ENCODE assay signal across 1 cellular context in the genomic region with DNA sequence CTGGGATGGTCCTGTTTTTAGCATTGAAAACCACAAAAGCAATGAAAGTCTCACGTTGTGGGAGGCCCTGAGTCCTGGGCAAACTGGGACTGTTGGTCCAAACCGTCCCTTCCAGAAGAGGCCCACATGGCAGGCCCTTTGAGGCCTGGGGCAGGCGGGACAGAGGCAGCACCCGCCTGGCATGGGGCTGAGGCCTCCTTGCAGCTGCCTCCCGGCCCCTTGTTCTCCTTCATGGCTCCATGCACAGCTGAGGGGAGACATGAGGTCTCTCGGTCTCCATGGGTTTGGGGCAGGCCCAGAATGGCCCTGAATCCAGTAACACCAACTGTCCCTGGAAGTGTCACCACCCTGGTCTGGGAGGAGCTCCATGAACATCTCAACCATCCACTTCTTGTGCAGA.
TF ChIP-seq lines count a peak whose summit lies in the region.

No MANE protein-coding gene starts in this region.

TF ChIP-seq in IMR-90, 13 proteins besides CTCF, POLR2A, EP300 and RAD21 (continued from another document):
- TF ChIP-seq, protein P1, sequence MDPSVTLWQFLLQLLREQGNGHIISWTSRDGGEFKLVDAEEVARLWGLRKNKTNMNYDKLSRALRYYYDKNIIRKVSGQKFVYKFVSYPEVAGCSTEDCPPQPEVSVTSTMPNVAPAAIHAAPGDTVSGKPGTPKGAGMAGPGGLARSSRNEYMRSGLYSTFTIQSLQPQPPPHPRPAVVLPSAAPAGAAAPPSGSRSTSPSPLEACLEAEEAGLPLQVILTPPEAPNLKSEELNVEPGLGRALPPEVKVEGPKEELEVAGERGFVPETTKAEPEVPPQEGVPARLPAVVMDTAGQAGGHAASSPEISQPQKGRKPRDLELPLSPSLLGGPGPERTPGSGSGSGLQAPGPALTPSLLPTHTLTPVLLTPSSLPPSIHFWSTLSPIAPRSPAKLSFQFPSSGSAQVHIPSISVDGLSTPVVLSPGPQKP (IDR thresholded peaks at IDR 0.05; ENCODE audit: borderline replicate concordance, low read depth, low read length): no peak
- TF ChIP-seq RFX5 (IDR thresholded peaks at IDR 0.05; ENCODE audit: low read depth, low read length) (no peak), SMC3 (IDR thresholded peaks at IDR 0.05; ENCODE audit: low read depth, low read length) (no peak), CHD1 (IDR thresholded peaks at IDR 0.05; ENCODE audit: low read depth, low read length) (no peak), RCOR1 (IDR thresholded peaks at IDR 0.05; ENCODE audit: insufficient replicate concordance, low read length) (no peak), CEBPB (IDR thresholded peaks at IDR 0.05; ENCODE audit: low read depth, low read length) (no peak)
